8 cellular contexts compared by ENCODE assay signal in genomic region chr6:10411131-10411914, GRCh38. TPM values are rescaled to one million over a fixed set of nuclear protein-coding genes. Genes with fewer than 3 reads are reported as not detected.
DNase-seq lines count a peak whose midpoint lies in the region; ATAC-seq and TF ChIP-seq lines count a peak whose summit lies in the region.

No MANE protein-coding gene starts in this region.

- H3K27ac Mint-ChIP-seq in progenitor cell of endocrine pancreas: peak overlapping the region; percentile 81

- peak overlapping the region; percentile 96 to 100 for H3K4me3 ChIP-seq in Panc1 (ENCODE audit: low read depth in 2 of 2, low read length in 2 of 2)
- peak overlapping the region; percentile 69 to 80 (median 73) for H3K4me3 ChIP-seq in fibroblast of lung (replicated peaks in 1 of 4; ENCODE audit: control extremely low read depth in 1 of 4, insufficient read depth in 1 of 4, low read depth in 3 of 4, low read length in 4 of 4)

- H3K9me3 Mint-ChIP-seq in progenitor cell of endocrine pancreas (ENCODE audit: low read depth): no peaks in the 10 kb centered on the region

- TF ChIP-seq CTCF in Panc1 (IDR thresholded peaks at IDR 0.05) (no peak), fibroblast of lung (conservative IDR thresholded peaks at IDR 0.05 in 1 of 2, IDR thresholded peaks at IDR 0.05 in 1 of 2; ENCODE audit: low read depth in 1 of 2, low read length in 2 of 2) (no peak), progenitor cell of endocrine pancreas (IDR thresholded peaks at IDR 0.05; ENCODE audit: unreplicated experiment) (no peak)

- DNase-seq in Panc1 (ENCODE audit: low read depth, low spot score): no peak
- no peak for DNase-seq in fibroblast of lung (ENCODE audit: low read depth in 2 of 2)
- no peak for DNase-seq in progenitor cell of endocrine pancreas (ENCODE audit: low spot score, unreplicated experiment)
- DNase-seq in NOMO-1 treated with dmso at 0.1 percent for 144 hours (lab: John Stamatoyannopoulos, UW; ENCODE audit: unreplicated experiment): no peak
- no peak for DNase-seq in KBM-7
- no peak for DNase-seq in SIG-M5 (lab: John Stamatoyannopoulos, UW)

- no peaks in the 10 kb centered on the region for H3K27me3 ChIP-seq in Panc1 (ENCODE audit: control insufficient read depth, insufficient read depth, low read length)
- peaks cover 69% of the 10 kb centered on the region for H3K27me3 ChIP-seq in fibroblast of lung (ENCODE audit: control insufficient read depth, insufficient read depth, low read length)

- H3K4me3 Mint-ChIP-seq in progenitor cell of endocrine pancreas (ENCODE audit: low read depth): peak overlapping the region; percentile 66

- in situ Hi-C loops in Panc1 (cut with HindIII; ENCODE audit: low pct_unique_long_range_greater_than_20kb, low sequenced_read_pairs): no loop called here
- in situ Hi-C loops in KBM-7 (cut with MboI; ENCODE audit: low pct_unique_long_range_greater_than_20kb, low sequenced_read_pairs): no loop called here

- H3K36me3 ChIP-seq in Panc1 (ENCODE audit: control insufficient read depth, insufficient read depth, low read length): peaks cover 27% of the 10 kb centered on the region
- no peaks in the 10 kb centered on the region for H3K36me3 ChIP-seq in fibroblast of lung (ENCODE audit: control insufficient read depth, insufficient read depth, low read length)

- POLR2A ChIA-PET in Panc1 (lab: Charles Lee): interaction anchor here (0.6 to 0.7 kb wide), 2 partner anchors 31 to 55 kb away, joined by 3 read pairs; no protein-coding TSS in a partner anchor

- H3K27me3 Mint-ChIP-seq in progenitor cell of endocrine pancreas: peaks cover 95% of the 10 kb centered on the region

- CTCF ChIA-PET in Panc1 (lab: Charles Lee): no interaction called here

- H3K9me3 ChIP-seq in Panc1 (ENCODE audit: control insufficient read depth, insufficient read depth, low read depth, low read length) (no peaks in the 10 kb centered on the region), fibroblast of lung (ENCODE audit: control insufficient read depth, insufficient read depth, low read depth, low read length) (no peaks in the 10 kb centered on the region)

- H4K20me1 ChIP-seq in fibroblast of lung (ENCODE audit: control insufficient read depth, extremely low read depth, insufficient read depth, low read length): no peaks in the 10 kb centered on the region

- no peaks in the 10 kb centered on the region for H3K36me3 Mint-ChIP-seq in progenitor cell of endocrine pancreas (ENCODE audit: insufficient read depth)

- intact Hi-C loops in Panc1 (cut with micrococcal nuclease; ENCODE audit: unreplicated experiment): loop anchor here (5.0 kb wide), 1 partner anchor 1159 kb away; no protein-coding TSS in a partner anchor

- ATAC-seq in GM21526 (IDR thresholded peaks at IDR 0.05; ENCODE audit: low FRiP score, unreplicated experiment): peak; percentile 16
- no peak for ATAC-seq in Panc1
- ATAC-seq in activated CD4-positive, CD25-positive, alpha-beta regulatory T cell treated with anti-CD3 and anti-CD28 coated beads, Interleukin-2, amount 50 U/mL, for 24 hours: no peak

- no peak overlapping the region for H3K9ac ChIP-seq in fibroblast of lung (ENCODE audit: insufficient read depth, low read length)

- no TSS peak for BruUV-seq in Panc1 (replicated peaks; lab: Mats Ljungman, UMichigan)

- peak overlapping the region; percentile 92 for H3K4me2 ChIP-seq in fibroblast of lung (ENCODE audit: extremely low read depth, insufficient read depth, low read length)

- H3K4me1 ChIP-seq in Panc1 (ENCODE audit: control insufficient read depth, insufficient read depth, low read length) (peaks cover 42% of the 10 kb centered on the region), fibroblast of lung (ENCODE audit: control insufficient read depth, extremely low read depth, insufficient read depth, low read length) (no peaks in the 10 kb centered on the region)

- H2AFZ ChIP-seq in fibroblast of lung (ENCODE audit: low read length): peak overlapping the region; percentile 48

- no peaks in the 10 kb centered on the region for H3K79me2 ChIP-seq in fibroblast of lung (ENCODE audit: control insufficient read depth, insufficient read depth, low read length)

- H3K27ac ChIP-seq in Panc1 (ENCODE audit: low read length) (peak overlapping the region; percentile 99), fibroblast of lung (ENCODE audit: insufficient read depth, low read length) (no peak overlapping the region)

- H3K4me1 Mint-ChIP-seq in progenitor cell of endocrine pancreas (ENCODE audit: low read depth): peaks cover 22% of the 10 kb centered on the region

RNA-seq across cellular contexts. Expression of gene TFAP2A, which starts 3.6 kb away (rescaled TPM):
- total RNA-seq in Panc1 (2021; ENCODE audit: unreplicated experiment) (83.9 TPM), fibroblast of lung (not detected in 2 replicates), progenitor cell of endocrine pancreas (4.7 and 10.0 TPM in 2 replicates)
- polyA plus RNA-seq in Panc1 (2012; ENCODE audit: insufficient read length): 95.0 TPM
- 0.03 and 0.05 TPM in 2 replicates for polyA plus RNA-seq in fibroblast of lung
- polyA plus RNA-seq in fibroblast of lung (2012): 0.10 and 0.29 TPM in 2 replicates
- polyA minus RNA-seq in fibroblast of lung (ENCODE audit: low replicate concordance): not detected in 2 replicates
